In genomic region chrX:126551306-126551705, GRCh38 we compare ENCODE assay signal across 23 cellular contexts. TPM values are rescaled to one million over a fixed set of nuclear protein-coding genes. Genes with fewer than 3 reads are reported as not detected.
DNase-seq lines count a peak whose midpoint lies in the region; TF ChIP-seq lines count a peak whose summit lies in the region.
"Had no signal": no experiment of that assay in that cellular context is flagged by ENCODE, and none has a peak within 500 bp of the region (broad histone marks: within the 10 kb centered on the region; RNA-seq: fewer than 3 reads in every experiment).

No MANE protein-coding gene starts in this region.

- H3K4me1 ChIP-seq in endodermal cell (ENCODE audit: control insufficient read depth, insufficient read depth, low read length), result no peaks in the 10 kb centered on the region
- H3K4me1 ChIP-seq in testis, result no peaks in the 10 kb centered on the region

- TF ChIP-seq POLR2A in testis (IDR thresholded peaks at IDR 0.05), result no peak

- DNase-seq in H7, result peak; percentile 6
- DNase-seq in endodermal cell, result peak; percentile 39
- DNase-seq in kidney tubule cell (ENCODE audit: low spot score), result peak; percentile 66
- peak; percentile 14 for DNase-seq in testis
- no peak for DNase-seq in NCI-H2171 treated with DMSO at 0.1 percent for 48 hours (lab: John Stamatoyannopoulos, UW)
- no peak for DNase-seq in AG20443 (ENCODE audit: low spot score)
- DNase-seq in T-helper 9 cell, result no peak
- DNase-seq: AML-193; C1 segment of cervical spinal cord; CD8-positive, alpha-beta T cell; IMR-90; NCI-H1105; NCI-H146; NCI-H2029; NCI-H226; NCI-H524; NCI-H774; NK-92 treated with Interleukin-12 subunit alpha and Interleukin-12 subunit beta, amount 100 ng/mL, for 24 hours; SIG-M5 had no signal

- H3K36me3 ChIP-seq in H7 (replicated peaks; ENCODE audit: control insufficient read depth, insufficient read depth, low read length) (no peaks in the 10 kb centered on the region), endodermal cell (ENCODE audit: control insufficient read depth, insufficient read depth, low read length) (no peaks in the 10 kb centered on the region), testis (ENCODE audit: low read depth, missing control alignments) (no peaks in the 10 kb centered on the region)

- H3K9me3 ChIP-seq in endodermal cell (ENCODE audit: control insufficient read depth, low read length) (no peaks in the 10 kb centered on the region), testis (no peaks in the 10 kb centered on the region)

- 93 to 96% methylated on average over 14 to 17 of the region's 17 CpGs for WGBS in endodermal cell (ENCODE audit: insufficient coverage in 1 of 2, insufficient read length in 1 of 2), 2 experiments
- WGBS in testis, 2 donors, result 20 to 53% methylated on average over 1 to 11 of the region's 17 CpGs

- intact Hi-C loops in testis (cut with DNase I; ENCODE audit: low total_unique reads), result no loop called here

- H3K27me3 Mint-ChIP-seq in endodermal cell (ENCODE audit: insufficient read depth), result peaks cover 43% of the 10 kb centered on the region

- H3K4me3 ChIP-seq in H7 (ENCODE audit: insufficient read depth, low read depth, low read length) (no peak overlapping the region; the same call in 1 of the 2 replicates), endodermal cell (ENCODE audit: low read length) (no peak overlapping the region), testis (peak overlapping the region in 1 of 2 donors; percentile 63)

- H3K27ac ChIP-seq in endodermal cell (ENCODE audit: low read depth, low read length) (no peak overlapping the region), testis (no peak overlapping the region)
- H3K27ac ChIP-seq: KMS-11, RWPE1 had no signal

- H3K9me3 Mint-ChIP-seq in endodermal cell, result peaks cover 28% of the 10 kb centered on the region

- H3K27me3 ChIP-seq in H7 (ENCODE audit: control insufficient read depth, insufficient read depth, low read length) (peaks cover 18% of the 10 kb centered on the region), endodermal cell (ENCODE audit: control insufficient read depth, insufficient read depth, low read length, poor library complexity, severe bottlenecking) (peaks cover 16% of the 10 kb centered on the region), testis (no peaks in the 10 kb centered on the region)

- H3K9ac ChIP-seq in endodermal cell (ENCODE audit: extremely low read depth, low read length, poor library complexity, severe bottlenecking), result no peak overlapping the region
- H3K9ac ChIP-seq: KMS-11 had no signal

- no peak for TF ChIP-seq CTCF in endodermal cell (conservative IDR thresholded peaks at IDR 0.05)
- TF ChIP-seq CTCF in testis (IDR thresholded peaks at IDR 0.05), result no peak

- no peak overlapping the region for H3K27ac Mint-ChIP-seq in endodermal cell
- H3K27ac Mint-ChIP-seq: CD8-positive, alpha-beta T cell had no signal

- H3K36me3 Mint-ChIP-seq in endodermal cell (ENCODE audit: low read depth), result no peaks in the 10 kb centered on the region
- H3K36me3 Mint-ChIP-seq: CD8-positive, alpha-beta T cell had no signal

- H3K4me3 Mint-ChIP-seq in endodermal cell, result peak overlapping the region; percentile 64
- H3K4me3 Mint-ChIP-seq: CD8-positive, alpha-beta T cell had no signal

- H3K4me1 Mint-ChIP-seq in endodermal cell, result no peaks in the 10 kb centered on the region

RNA-seq across cellular contexts. Expression of gene DCAF12L1, which starts 1.3 kb away (rescaled TPM):
- total RNA-seq in H7 (2014; rRNA removed; shearing (Covaris generic)), result 4.4 and 4.8 TPM in 2 replicates
- total RNA-seq in endodermal cell (1 to 10 TPM; 1.9 to 2.8 TPM), testis (10 to 100 TPM; 27.0 to 37.2 TPM)
- polyA plus RNA-seq in endodermal cell (2013, experiment 1 of 2), result 0.46 TPM
- polyA plus RNA-seq in endodermal cell (2013, experiment 2 of 2), result 0.25 TPM
- 12.8 TPM for polyA plus RNA-seq in testis (ENCODE audit: insufficient read depth, low read depth, low replicate concordance)
- total RNA-seq: CD8-positive, alpha-beta T cell; Daoy; H4; IMR-90 had no signal
- polyA plus RNA-seq: IMR-90 had no signal

Comparison
In these comparisons a context has a peak if more than half of its experiments do, and no peak if none do; other contexts are left out.
1. DNase-seq: peak in H7 (single experiment), endodermal cell (single experiment), kidney tubule cell (single experiment) and testis (single experiment); none in NCI-H2171 treated with DMSO at 0.1 percent for 48 hours (single experiment), AG20443 (single experiment) and T-helper 9 cell (single experiment).